Comparison of ENCODE assay signal across 16 cellular contexts in genomic region chr3:147713234-147714133, GRCh38.
DNase-seq lines count a peak whose midpoint lies in the region; ATAC-seq and TF ChIP-seq lines count a peak whose summit lies in the region.
"Had no signal": no experiment of that assay in that cellular context is flagged by ENCODE, and none has a peak within 500 bp of the region (broad histone marks: within the 10 kb centered on the region; RNA-seq: fewer than 3 reads in every experiment).

No MANE protein-coding gene starts in this region.

- H3K9me3 ChIP-seq in right cardiac atrium (ENCODE audit: control insufficient read depth, low read length), result no peaks in the 10 kb centered on the region
- H3K9me3 ChIP-seq: Caco-2 had no signal

- H3K27me3 Mint-ChIP-seq in brain, result no peaks in the 10 kb centered on the region

- peaks cover 3% of the 10 kb centered on the region for H3K36me3 Mint-ChIP-seq in brain

- intact Hi-C loops in right cardiac atrium (cut with DNase I), result no loop called here

- WGBS in right cardiac atrium, result 84% methylated on average over 7 of the region's 7 CpGs

- peak in 51 of 76 experiments; percentile 1 to 73 (median 24) for DNase-seq in HUDEP-2 (lab: John Stamatoyannopoulos, UW; ENCODE audit: unreplicated experiment in 76 of 76)
- DNase-seq in right cardiac atrium, result no peak
- no peak for DNase-seq in SKM-1 treated with dmso at 0.1 percent for 144 hours (lab: John Stamatoyannopoulos, UW; ENCODE audit: unreplicated experiment)
- DNase-seq: AML-193, Caco-2, NCI-H1048, NCI-H1694, NCI-H446, SHP77 had no signal

- H3K27ac ChIP-seq in right cardiac atrium (ENCODE audit: low read length), result peak overlapping the region; percentile 33

- peaks cover 8 to 22% (median 11%) of the 10 kb centered on the region in 5 experiments for H3K9me3 Mint-ChIP-seq in brain

- H3K4me1 ChIP-seq in right cardiac atrium (ENCODE audit: control insufficient read depth, insufficient read depth, low read length), result peaks cover 3% of the 10 kb centered on the region
- H3K4me1 ChIP-seq: Caco-2 had no signal

- peak overlapping the region in 3 of 5 experiments; percentile 11 to 69 (median 30) for H3K27ac Mint-ChIP-seq in brain

- ATAC-seq in GM18867 (IDR thresholded peaks at IDR 0.05; ENCODE audit: unreplicated experiment) (peak; percentile 33), right cardiac atrium (peak in 1 of 2 donors; percentile 36), GM19467 (IDR thresholded peaks at IDR 0.05; ENCODE audit: unreplicated experiment) (no peak), GM18858 (IDR thresholded peaks at IDR 0.05; ENCODE audit: unreplicated experiment) (no peak), GM21529 (IDR thresholded peaks at IDR 0.05; ENCODE audit: unreplicated experiment) (no peak)
- ATAC-seq: Panc1, SK-N-SH treated with all-trans-retinoic acid at 6 μM for 48 hours had no signal

- H3K4me3 Mint-ChIP-seq in brain, result no peak overlapping the region

- H3K27me3 ChIP-seq in right cardiac atrium (ENCODE audit: control insufficient read depth, insufficient read depth), result no peaks in the 10 kb centered on the region

- peaks cover 6% of the 10 kb centered on the region for H3K4me1 Mint-ChIP-seq in brain

- no peak for TF ChIP-seq CTCF in brain (conservative IDR thresholded peaks at IDR 0.05)

- no peak overlapping the region for H3K4me3 ChIP-seq in right cardiac atrium (ENCODE audit: low read length)

Comparison
In these comparisons a context has a peak if more than half of its experiments do, and no peak if none do; other contexts are left out.
1. DNase-seq: peak in HUDEP-2 (51 of 76); none in right cardiac atrium (0 of 3) and SKM-1 treated with dmso at 0.1 percent for 144 hours (single experiment).